ENCODE assay signal across 16 cellular contexts in the genomic region with DNA sequence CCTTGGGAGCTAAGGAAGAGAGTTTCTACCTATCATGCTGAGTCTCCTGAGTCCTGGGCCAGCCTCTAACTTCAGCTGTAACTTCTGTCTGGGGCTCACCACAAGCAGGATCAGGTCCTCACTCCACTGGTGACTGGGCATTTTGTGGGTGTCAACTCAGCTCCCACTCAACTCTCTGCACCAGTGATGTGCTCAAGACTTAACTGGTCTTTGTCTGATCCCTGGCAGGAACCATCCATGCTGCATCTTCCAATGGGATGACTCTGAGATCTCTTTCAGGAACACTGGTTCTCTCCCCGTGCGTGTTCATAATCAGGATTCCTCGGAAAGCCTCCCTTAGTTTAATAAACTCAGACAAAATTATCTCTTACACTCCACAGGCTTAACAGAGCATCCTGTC.
A peak's percentile ranks its signal among the peaks of the same experiment; 100 is the strongest.
DNase-seq lines count a peak whose midpoint lies in the region; ATAC-seq and TF ChIP-seq lines count a peak whose summit lies in the region.
"Had no signal": no experiment of that assay in that cellular context is flagged by ENCODE, and none has a peak within 500 bp of the region (broad histone marks: within the 10 kb centered on the region; RNA-seq: fewer than 3 reads in every experiment).

No MANE protein-coding gene starts in this region.

- H3K9me3 ChIP-seq in Karpas-422 (ENCODE audit: low read length) (no peaks in the 10 kb centered on the region), smooth muscle cell (replicated peaks; ENCODE audit: low read depth) (no peaks in the 10 kb centered on the region)
- H3K9me3 ChIP-seq: HAP-1 had no signal

- H3K36me3 ChIP-seq in Karpas-422 (ENCODE audit: insufficient read depth, low read length) (no peaks in the 10 kb centered on the region), smooth muscle cell (ENCODE audit: low read depth) (no peaks in the 10 kb centered on the region)
- H3K36me3 ChIP-seq: HAP-1 had no signal

- H3F3A ChIP-seq in smooth muscle cell (ENCODE audit: low read depth): no peaks in the 10 kb centered on the region

- H3K79me2 ChIP-seq in Karpas-422 (ENCODE audit: low read length) (no peaks in the 10 kb centered on the region), smooth muscle cell (ENCODE audit: low read depth) (no peaks in the 10 kb centered on the region)

- H3K4me3 ChIP-seq in Karpas-422 (ENCODE audit: low read length) (no peak overlapping the region), smooth muscle cell (no peak overlapping the region)
- H3K4me3 ChIP-seq: GM23338, HAP-1 had no signal

- H3K4me1 Mint-ChIP-seq in memory B cell: no peaks in the 10 kb centered on the region
- H3K4me1 Mint-ChIP-seq: CD4-positive, alpha-beta memory T cell; GM23338 had no signal

- no peaks in the 10 kb centered on the region for H3K4me1 ChIP-seq in Karpas-422 (ENCODE audit: low read length)
- no peaks in the 10 kb centered on the region for H3K4me1 ChIP-seq in smooth muscle cell (ENCODE audit: low read depth)
- H3K4me1 ChIP-seq: HAP-1 had no signal

- H3K4me2 ChIP-seq in Karpas-422 (ENCODE audit: low read depth, low read length, poor library complexity, severe bottlenecking): no peak overlapping the region
- no peak overlapping the region for H3K4me2 ChIP-seq in smooth muscle cell
- H3K4me2 ChIP-seq: GM23338 had no signal

- no peaks in the 10 kb centered on the region for H3K9me2 ChIP-seq in Karpas-422 (replicated peaks; ENCODE audit: insufficient read depth, low read length)

- TF ChIP-seq CTCF in smooth muscle cell (IDR thresholded peaks at IDR 0.05; ENCODE audit: borderline replicate concordance, insufficient read depth, poor library complexity, severe bottlenecking): no peak

- H3K27me3 ChIP-seq in Karpas-422 (ENCODE audit: low read length): no peaks in the 10 kb centered on the region
- no peaks in the 10 kb centered on the region for H3K27me3 ChIP-seq in smooth muscle cell (ENCODE audit: low read depth)

- DNase-seq in Karpas-422: peak; percentile 36
- DNase-seq in memory B cell (ENCODE audit: low spot score in 2 of 2): no peak
- DNase-seq in smooth muscle cell (lab: John Stamatoyannopoulos, UW; ENCODE audit: unreplicated experiment): no peak
- DNase-seq in NCI-H345 treated with DMSO at 0.1 percent for 48 hours (lab: John Stamatoyannopoulos, UW; ENCODE audit: unreplicated experiment): no peak
- DNase-seq in activated naive CD4-positive, alpha-beta T cell treated with anti-CD3 and anti-CD28 coated beads, Interleukin-2, amount 50 U/mL, for 16 hours: no peak
- DNase-seq: C1 segment of cervical spinal cord; Calu3; CD4-positive, alpha-beta memory T cell; COR-L47; DMS53; DMS79 treated with DMSO at 0.1 percent for 48 hours; GF-D8; HFFc6 had no signal

- H3K36me3 Mint-ChIP-seq in memory B cell: no peaks in the 10 kb centered on the region
- H3K36me3 Mint-ChIP-seq: CD4-positive, alpha-beta memory T cell had no signal

- ATAC-seq in memory B cell (ENCODE audit: low read depth): no peak
- ATAC-seq in HG02840 (IDR thresholded peaks at IDR 0.05; ENCODE audit: low FRiP score, unreplicated experiment): no peak
- ATAC-seq: GM23338 had no signal

- H3K27ac ChIP-seq in Karpas-422 (ENCODE audit: low read length): no peak overlapping the region
- no peak overlapping the region for H3K27ac ChIP-seq in smooth muscle cell (ENCODE audit: low read depth)

- H4K20me1 ChIP-seq in Karpas-422 (ENCODE audit: insufficient read depth, low read depth, low read length) (no peaks in the 10 kb centered on the region), smooth muscle cell (ENCODE audit: low read depth) (no peaks in the 10 kb centered on the region)

- H2AFZ ChIP-seq in Karpas-422 (ENCODE audit: low read length): no peak overlapping the region
- peak overlapping the region; percentile 54 for H2AFZ ChIP-seq in smooth muscle cell (ENCODE audit: low read depth)
- H2AFZ ChIP-seq: GM23338 had no signal

- H3K9ac ChIP-seq in Karpas-422 (ENCODE audit: low read length) (no peak overlapping the region), smooth muscle cell (ENCODE audit: low read depth) (no peak overlapping the region)

- H3K27me3 Mint-ChIP-seq in memory B cell: peaks cover 2% of the 10 kb centered on the region
- H3K27me3 Mint-ChIP-seq: CD4-positive, alpha-beta memory T cell had no signal

- H3K9me3 Mint-ChIP-seq in memory B cell: no peaks in the 10 kb centered on the region
- H3K9me3 Mint-ChIP-seq: CD4-positive, alpha-beta memory T cell; HFFc6 had no signal

- H3K4me3 Mint-ChIP-seq in memory B cell: no peak overlapping the region
- H3K4me3 Mint-ChIP-seq: CD4-positive, alpha-beta memory T cell; GM23338; HFFc6 had no signal

- peak overlapping the region; percentile 1 for H3K27ac Mint-ChIP-seq in memory B cell
- H3K27ac Mint-ChIP-seq: GM23338, HFFc6 had no signal

- WGBS in smooth muscle cell (ENCODE audit: low lambda C conversion rate): 57% methylated on average over 3 of the region's 3 CpGs
